1 cellular context compared by ENCODE assay signal in genomic region chr3:172514678-172515077, GRCh38.
TF ChIP-seq lines count a peak whose summit lies in the region.

No MANE protein-coding gene starts in this region.

TF ChIP-seq in SK-N-SH, 30 proteins besides CTCF, POLR2A, EP300 and RAD21 (continued from another document):
- TF ChIP-seq, protein P1, sequence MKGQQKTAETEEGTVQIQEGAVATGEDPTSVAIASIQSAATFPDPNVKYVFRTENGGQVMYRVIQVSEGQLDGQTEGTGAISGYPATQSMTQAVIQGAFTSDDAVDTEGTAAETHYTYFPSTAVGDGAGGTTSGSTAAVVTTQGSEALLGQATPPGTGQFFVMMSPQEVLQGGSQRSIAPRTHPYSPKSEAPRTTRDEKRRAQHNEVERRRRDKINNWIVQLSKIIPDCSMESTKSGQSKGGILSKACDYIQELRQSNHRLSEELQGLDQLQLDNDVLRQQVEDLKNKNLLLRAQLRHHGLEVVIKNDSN (IDR thresholded peaks at IDR 0.05; ENCODE audit: borderline replicate concordance, low read depth): no peak
TF ChIP-seq in SK-N-SH: peak in this region for 0.
